ENCODE assay signal across 1 cellular context in genomic region chr1:212432163-212432705, GRCh38.
TF ChIP-seq lines count a peak whose summit lies in the region.

No MANE protein-coding gene starts in this region.

TF ChIP-seq in H1, 55 proteins besides CTCF, POLR2A, EP300 and RAD21:
- TF ChIP-seq, protein P1, sequence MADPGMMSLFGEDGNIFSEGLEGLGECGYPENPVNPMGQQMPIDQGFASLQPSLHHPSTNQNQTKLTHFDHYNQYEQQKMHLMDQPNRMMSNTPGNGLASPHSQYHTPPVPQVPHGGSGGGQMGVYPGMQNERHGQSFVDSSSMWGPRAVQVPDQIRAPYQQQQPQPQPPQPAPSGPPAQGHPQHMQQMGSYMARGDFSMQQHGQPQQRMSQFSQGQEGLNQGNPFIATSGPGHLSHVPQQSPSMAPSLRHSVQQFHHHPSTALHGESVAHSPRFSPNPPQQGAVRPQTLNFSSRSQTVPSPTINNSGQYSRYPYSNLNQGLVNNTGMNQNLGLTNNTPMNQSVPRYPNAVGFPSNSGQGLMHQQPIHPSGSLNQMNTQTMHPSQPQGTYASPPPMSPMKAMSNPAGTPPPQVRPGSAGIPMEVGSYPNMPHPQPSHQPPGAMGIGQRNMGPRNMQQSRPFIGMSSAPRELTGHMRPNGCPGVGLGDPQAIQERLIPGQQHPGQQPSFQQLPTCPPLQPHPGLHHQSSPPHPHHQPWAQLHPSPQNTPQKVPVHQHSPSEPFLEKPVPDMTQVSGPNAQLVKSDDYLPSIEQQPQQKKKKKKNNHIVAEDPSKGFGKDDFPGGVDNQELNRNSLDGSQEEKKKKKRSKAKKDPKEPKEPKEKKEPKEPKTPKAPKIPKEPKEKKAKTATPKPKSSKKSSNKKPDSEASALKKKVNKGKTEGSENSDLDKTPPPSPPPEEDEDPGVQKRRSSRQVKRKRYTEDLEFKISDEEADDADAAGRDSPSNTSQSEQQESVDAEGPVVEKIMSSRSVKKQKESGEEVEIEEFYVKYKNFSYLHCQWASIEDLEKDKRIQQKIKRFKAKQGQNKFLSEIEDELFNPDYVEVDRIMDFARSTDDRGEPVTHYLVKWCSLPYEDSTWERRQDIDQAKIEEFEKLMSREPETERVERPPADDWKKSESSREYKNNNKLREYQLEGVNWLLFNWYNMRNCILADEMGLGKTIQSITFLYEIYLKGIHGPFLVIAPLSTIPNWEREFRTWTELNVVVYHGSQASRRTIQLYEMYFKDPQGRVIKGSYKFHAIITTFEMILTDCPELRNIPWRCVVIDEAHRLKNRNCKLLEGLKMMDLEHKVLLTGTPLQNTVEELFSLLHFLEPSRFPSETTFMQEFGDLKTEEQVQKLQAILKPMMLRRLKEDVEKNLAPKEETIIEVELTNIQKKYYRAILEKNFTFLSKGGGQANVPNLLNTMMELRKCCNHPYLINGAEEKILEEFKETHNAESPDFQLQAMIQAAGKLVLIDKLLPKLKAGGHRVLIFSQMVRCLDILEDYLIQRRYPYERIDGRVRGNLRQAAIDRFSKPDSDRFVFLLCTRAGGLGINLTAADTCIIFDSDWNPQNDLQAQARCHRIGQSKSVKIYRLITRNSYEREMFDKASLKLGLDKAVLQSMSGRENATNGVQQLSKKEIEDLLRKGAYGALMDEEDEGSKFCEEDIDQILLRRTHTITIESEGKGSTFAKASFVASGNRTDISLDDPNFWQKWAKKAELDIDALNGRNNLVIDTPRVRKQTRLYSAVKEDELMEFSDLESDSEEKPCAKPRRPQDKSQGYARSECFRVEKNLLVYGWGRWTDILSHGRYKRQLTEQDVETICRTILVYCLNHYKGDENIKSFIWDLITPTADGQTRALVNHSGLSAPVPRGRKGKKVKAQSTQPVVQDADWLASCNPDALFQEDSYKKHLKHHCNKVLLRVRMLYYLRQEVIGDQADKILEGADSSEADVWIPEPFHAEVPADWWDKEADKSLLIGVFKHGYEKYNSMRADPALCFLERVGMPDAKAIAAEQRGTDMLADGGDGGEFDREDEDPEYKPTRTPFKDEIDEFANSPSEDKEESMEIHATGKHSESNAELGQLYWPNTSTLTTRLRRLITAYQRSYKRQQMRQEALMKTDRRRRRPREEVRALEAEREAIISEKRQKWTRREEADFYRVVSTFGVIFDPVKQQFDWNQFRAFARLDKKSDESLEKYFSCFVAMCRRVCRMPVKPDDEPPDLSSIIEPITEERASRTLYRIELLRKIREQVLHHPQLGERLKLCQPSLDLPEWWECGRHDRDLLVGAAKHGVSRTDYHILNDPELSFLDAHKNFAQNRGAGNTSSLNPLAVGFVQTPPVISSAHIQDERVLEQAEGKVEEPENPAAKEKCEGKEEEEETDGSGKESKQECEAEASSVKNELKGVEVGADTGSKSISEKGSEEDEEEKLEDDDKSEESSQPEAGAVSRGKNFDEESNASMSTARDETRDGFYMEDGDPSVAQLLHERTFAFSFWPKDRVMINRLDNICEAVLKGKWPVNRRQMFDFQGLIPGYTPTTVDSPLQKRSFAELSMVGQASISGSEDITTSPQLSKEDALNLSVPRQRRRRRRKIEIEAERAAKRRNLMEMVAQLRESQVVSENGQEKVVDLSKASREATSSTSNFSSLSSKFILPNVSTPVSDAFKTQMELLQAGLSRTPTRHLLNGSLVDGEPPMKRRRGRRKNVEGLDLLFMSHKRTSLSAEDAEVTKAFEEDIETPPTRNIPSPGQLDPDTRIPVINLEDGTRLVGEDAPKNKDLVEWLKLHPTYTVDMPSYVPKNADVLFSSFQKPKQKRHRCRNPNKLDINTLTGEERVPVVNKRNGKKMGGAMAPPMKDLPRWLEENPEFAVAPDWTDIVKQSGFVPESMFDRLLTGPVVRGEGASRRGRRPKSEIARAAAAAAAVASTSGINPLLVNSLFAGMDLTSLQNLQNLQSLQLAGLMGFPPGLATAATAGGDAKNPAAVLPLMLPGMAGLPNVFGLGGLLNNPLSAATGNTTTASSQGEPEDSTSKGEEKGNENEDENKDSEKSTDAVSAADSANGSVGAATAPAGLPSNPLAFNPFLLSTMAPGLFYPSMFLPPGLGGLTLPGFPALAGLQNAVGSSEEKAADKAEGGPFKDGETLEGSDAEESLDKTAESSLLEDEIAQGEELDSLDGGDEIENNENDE (IDR thresholded peaks at IDR 0.05; ENCODE audit: insufficient replicate concordance, low read length): no peak
- TF ChIP-seq CTBP2 (IDR thresholded peaks at IDR 0.05; ENCODE audit: borderline replicate concordance, insufficient read depth, insufficient read length, low read length): no peak
- TF ChIP-seq YY1 (IDR thresholded peaks at IDR 0.05; ENCODE audit: low read depth, low read length): no peak
- TF ChIP-seq JUN (IDR thresholded peaks at IDR 0.05; ENCODE audit: low read depth, low read length): no peak
- no peak for TF ChIP-seq HDAC6 (IDR thresholded peaks at IDR 0.05; ENCODE audit: low read depth, low read length)
- no peak for TF ChIP-seq GABPA (IDR thresholded peaks at IDR 0.05; ENCODE audit: borderline replicate concordance, insufficient read depth, low read length)
- TF ChIP-seq, protein P2, sequence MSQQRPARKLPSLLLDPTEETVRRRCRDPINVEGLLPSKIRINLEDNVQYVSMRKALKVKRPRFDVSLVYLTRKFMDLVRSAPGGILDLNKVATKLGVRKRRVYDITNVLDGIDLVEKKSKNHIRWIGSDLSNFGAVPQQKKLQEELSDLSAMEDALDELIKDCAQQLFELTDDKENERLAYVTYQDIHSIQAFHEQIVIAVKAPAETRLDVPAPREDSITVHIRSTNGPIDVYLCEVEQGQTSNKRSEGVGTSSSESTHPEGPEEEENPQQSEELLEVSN (IDR thresholded peaks at IDR 0.05): no peak
- no peak for TF ChIP-seq SIN3A (conservative IDR thresholded peaks at IDR 0.05 in 1 of 2, IDR thresholded peaks at IDR 0.05 in 1 of 2; ENCODE audit: low read depth in 1 of 2, low read length in 2 of 2)
- TF ChIP-seq CREB1 (IDR thresholded peaks at IDR 0.05): no peak
- no peak for TF ChIP-seq SIRT6 (IDR thresholded peaks at IDR 0.05; ENCODE audit: low read length)
- TF ChIP-seq EZH2 (IDR thresholded peaks at IDR 0.05; ENCODE audit: low read depth, low read length, severe bottlenecking): no peak
- TF ChIP-seq POU5F1 (IDR thresholded peaks at IDR 0.05; ENCODE audit: low read depth, low read length): no peak
- TF ChIP-seq SUZ12 (IDR thresholded peaks at IDR 0.05; ENCODE audit: low read length): no peak
- TF ChIP-seq FOSL1 (IDR thresholded peaks at IDR 0.05; ENCODE audit: insufficient read depth, low read depth, low read length): no peak
- no peak for TF ChIP-seq BACH1 (IDR thresholded peaks at IDR 0.05; ENCODE audit: low read length)
- TF ChIP-seq RFX5 (IDR thresholded peaks at IDR 0.05; ENCODE audit: borderline replicate concordance, low read depth, low read length): no peak
- no peak for TF ChIP-seq CBX8 (IDR thresholded peaks at IDR 0.05; ENCODE audit: borderline replicate concordance, low read depth, low read length)
- TF ChIP-seq KDM5A (IDR thresholded peaks at IDR 0.05; ENCODE audit: low read length): no peak
- TF ChIP-seq JUND (IDR thresholded peaks at IDR 0.05; ENCODE audit: low read length): no peak
